Comparison of ENCODE assay signal across 7 cellular contexts in genomic region chr3:109393728-109394127, GRCh38. TPM values are rescaled to one million over a fixed set of nuclear protein-coding genes. Genes with fewer than 3 reads are reported as not detected.
"Had no signal": no experiment of that assay in that cellular context is flagged by ENCODE, and none has a peak within 500 bp of the region (broad histone marks: within the 10 kb centered on the region; RNA-seq: fewer than 3 reads in every experiment).

No MANE protein-coding gene starts in this region.

RNA-seq across cellular contexts. Expression of gene DPPA4, which starts 56.4 kb away (rescaled TPM):
- total RNA-seq: activated T-helper 17 cell treated with anti-CD3 and anti-CD28 coated beads, Interleukin-2, amount 50 U/mL, for 72 hours; body of pancreas; dermis microvascular lymphatic vessel endothelial cell; epithelial cell of proximal tubule; esophagus mucosa; T-helper 2 cell treated with Interferon-gamma antibody and Interleukin-4, amounts not matched to agents 100 ng/mL and 5 ng/mL, for 36 hours had no signal
- polyA plus RNA-seq: adipose tissue had no signal
